8 cellular contexts compared by ENCODE assay signal in genomic region chr3:10008588-10009344, GRCh38.
A peak's percentile ranks its signal among the peaks of the same experiment; 100 is the strongest.
DNase-seq lines count a peak whose midpoint lies in the region; TF ChIP-seq lines count a peak whose summit lies in the region.

No MANE protein-coding gene starts in this region.

- H3K4me3 ChIP-seq in HFF-Myc (replicated peaks; ENCODE audit: low read depth, low read length) = peak overlapping the region; percentile 41

- no peak for TF ChIP-seq CTCF in GM10266 (IDR thresholded peaks at IDR 0.05; ENCODE audit: control insufficient read depth, insufficient read depth, low read depth, missing control alignments)
- TF ChIP-seq CTCF in HFF-Myc (IDR thresholded peaks at IDR 0.05; ENCODE audit: low read depth, low read length, missing control alignments) = no peak

- H3K27ac ChIP-seq in cingulate gyrus (ENCODE audit: low read depth, low read length) = peak overlapping the region; percentile 23

- DNase-seq in GM10266 (ENCODE audit: extremely low spot score) (peak; percentile 81), HFF-Myc (ENCODE audit: extremely low read depth, low read depth) (no peak), NCI-H2171 treated with DMSO at 0.1 percent for 48 hours (lab: John Stamatoyannopoulos, UW) (peak; percentile 56), left kidney (ENCODE audit: low read depth, low spot score) (peak; percentile 89), OCI-M2 (lab: John Stamatoyannopoulos, UW; ENCODE audit: unreplicated experiment) (no peak)
- peak; percentile 84 for DNase-seq in activated CD4-positive, alpha-beta T cell treated with anti-CD3 and anti-CD28 coated beads for 48 hours
- peak; percentile 66 to 73 for DNase-seq in stimulated activated CD4-positive, alpha-beta T cell treated with anti-CD3 and anti-CD28 coated beads, Interleukin-1b, Interleukin-23, amount 100 ng/mL, for 4 hours (ENCODE audit: low read depth in 2 of 2)

Comparison
In these comparisons a context has a peak if more than half of its experiments do, and no peak if none do; other contexts are left out.
1. DNase-seq: peak in GM10266 (single experiment), NCI-H2171 treated with DMSO at 0.1 percent for 48 hours (single experiment), activated CD4-positive, alpha-beta T cell treated with anti-CD3 and anti-CD28 coated beads for 48 hours (single experiment), left kidney (single experiment) and stimulated activated CD4-positive, alpha-beta T cell treated with anti-CD3 and anti-CD28 coated beads, Interleukin-1b, Interleukin-23, amount 100 ng/mL, for 4 hours (2 of 2); none in HFF-Myc (single experiment) and OCI-M2 (single experiment).